Comparison of ENCODE assay signal across 9 cellular contexts in the genomic region with DNA sequence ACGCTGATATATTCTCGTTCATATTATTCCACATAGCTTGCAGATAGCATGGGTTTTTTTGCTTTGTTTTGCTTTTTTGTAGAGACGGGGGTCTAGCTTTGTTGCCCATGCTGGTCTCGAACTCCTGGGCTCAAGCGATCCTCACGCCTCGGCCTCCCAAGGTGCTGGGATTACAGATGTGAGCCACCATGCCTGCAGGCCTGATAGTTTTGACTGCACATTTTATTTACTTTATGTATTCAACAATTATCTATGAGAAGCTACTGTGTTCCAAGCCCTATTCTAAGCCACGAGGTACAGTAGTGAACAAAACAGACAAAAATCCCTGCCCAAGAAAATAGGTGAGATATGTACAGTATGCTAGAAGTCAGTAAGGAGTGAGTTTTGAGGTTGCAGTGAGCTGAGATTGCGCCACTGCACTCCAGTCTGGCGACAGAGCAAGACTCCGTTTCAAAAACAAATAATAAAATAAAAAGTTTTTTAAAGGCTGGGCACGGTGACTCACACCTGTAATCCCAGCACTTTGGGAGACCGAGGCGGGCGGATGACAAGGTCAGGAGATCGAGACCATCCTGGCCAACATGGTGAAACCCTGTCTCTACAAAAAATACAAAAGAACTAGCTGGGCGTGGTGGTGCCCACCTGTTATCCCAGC. TPM values are rescaled to one million over a fixed set of nuclear protein-coding genes. Genes with fewer than 3 reads are reported as not detected.
A peak's percentile ranks its signal among the peaks of the same experiment; 100 is the strongest.
DNase-seq lines count a peak whose midpoint lies in the region; ATAC-seq and TF ChIP-seq lines count a peak whose summit lies in the region.
"Not testable (repeated sequence)": the region's sequence is repeated elsewhere in the genome, so short reads cannot be mapped to it uniquely, and the experiment has no call there.
"Had no signal": no experiment of that assay in that cellular context is flagged by ENCODE, and none has a peak within 500 bp of the region (broad histone marks: within the 10 kb centered on the region; RNA-seq: fewer than 3 reads in every experiment).

No MANE protein-coding gene starts in this region.

- TF ChIP-seq RAD21 in neural cell (conservative IDR thresholded peaks at IDR 0.05) = not testable (repeated sequence)

- ATAC-seq in activated naive CD8-positive, alpha-beta T cell treated with anti-CD3 and anti-CD28 coated beads, Interleukin-2, amount 10 ng/mL, durations not matched to agents 7 days and 5 days (ENCODE audit: low read depth); effector memory CD8-positive, alpha-beta T cell (replicated peaks): not testable (repeated sequence)

- H3K27ac Mint-ChIP-seq in CD14-positive monocyte (peak overlapping the region; percentile 94 to 99 (median 97)), immature natural killer cell (peak overlapping the region in 5 of 6 donors; percentile 81 to 98 (median 93))
- H3K27ac Mint-ChIP-seq in activated naive CD8-positive, alpha-beta T cell treated with anti-CD3 and anti-CD28 coated beads, Interleukin-2, amount 10 ng/mL, durations not matched to agents 7 days and 5 days = peak overlapping the region; percentile 99
- peak overlapping the region; percentile 94 to 95 for H3K27ac Mint-ChIP-seq in effector memory CD8-positive, alpha-beta T cell

- not testable (repeated sequence) for H3K4me3 ChIP-seq in SU-DHL-6 (ENCODE audit: insufficient read depth, low read length, poor library complexity, severe bottlenecking)
- H3K4me3 ChIP-seq in neural cell (ENCODE audit: low read length) (peak overlapping the region; percentile 99), stomach smooth muscle (ENCODE audit: low read length in 2 of 2) (peak overlapping the region; percentile 60 to 90)

- not testable (repeated sequence) for TF ChIP-seq EP300 in neural cell (conservative IDR thresholded peaks at IDR 0.05; ENCODE audit: poor library complexity, severe bottlenecking)

- H3K36me3 ChIP-seq in KOPT-K1 (ENCODE audit: insufficient read depth, low read length) = peaks cover 23% of the 10 kb centered on the region
- peaks cover 25% of the 10 kb centered on the region for H3K36me3 ChIP-seq in SU-DHL-6 (ENCODE audit: low read length)
- H3K36me3 ChIP-seq in neural cell (ENCODE audit: insufficient read depth, low read length); stomach smooth muscle (ENCODE audit: control insufficient read depth in 2 of 2, insufficient read depth in 2 of 2, low read length in 2 of 2): not testable (repeated sequence)

- not testable (repeated sequence) for H3K27me3 ChIP-seq in SU-DHL-6 (ENCODE audit: low read length); neural cell (ENCODE audit: insufficient read depth, low read depth, low read length); stomach smooth muscle (ENCODE audit: control insufficient read depth in 1 of 2, insufficient read depth in 2 of 2, low read length in 2 of 2)

- peak overlapping the region; percentile 97 for H2AFZ ChIP-seq in SU-DHL-6 (ENCODE audit: low read depth, low read length, severe bottlenecking)
- not testable (repeated sequence) for H2AFZ ChIP-seq in neural cell (ENCODE audit: low read depth, low read length)

- H3K9me2 ChIP-seq in SU-DHL-6 (replicated peaks; ENCODE audit: insufficient read depth, low read length); neural cell (ENCODE audit: insufficient read depth, low read length): not testable (repeated sequence)

- POLR2A ChIA-PET in activated naive CD8-positive, alpha-beta T cell treated with anti-CD3 and anti-CD28 coated beads, Interleukin-2, amount 10 ng/mL, durations not matched to agents 7 days and 5 days (lab: Charles Lee) = interaction anchor here (0.7 to 3.5 kb wide), 3 partner anchors 23 to 42 kb away, joined by 4 to 54 read pairs (median 5); no protein-coding TSS in a partner anchor

- H3K9me3 ChIP-seq in KOPT-K1 (ENCODE audit: insufficient read depth, low read length, poor library complexity, severe bottlenecking); SU-DHL-6 (ENCODE audit: insufficient read depth, low read length); neural cell (ENCODE audit: low read length); stomach smooth muscle (ENCODE audit: control insufficient read depth in 2 of 2, low read length in 2 of 2): not testable (repeated sequence)

- TF ChIP-seq CTCF in CD14-positive monocyte (IDR thresholded peaks at IDR 0.05); SU-DHL-6 (IDR thresholded peaks at IDR 0.05; ENCODE audit: insufficient read depth, low read length, poor library complexity, severe bottlenecking); neural cell (IDR thresholded peaks at IDR 0.05; ENCODE audit: poor library complexity, severe bottlenecking): not testable (repeated sequence)

- H3K4me1 Mint-ChIP-seq in CD14-positive monocyte (peaks cover 58% of the 10 kb centered on the region), immature natural killer cell (peaks cover 30% of the 10 kb centered on the region in 2 donors)
- H3K4me1 Mint-ChIP-seq in activated naive CD8-positive, alpha-beta T cell treated with anti-CD3 and anti-CD28 coated beads, Interleukin-2, amount 10 ng/mL, durations not matched to agents 7 days and 5 days = peaks cover 42% of the 10 kb centered on the region
- H3K4me1 Mint-ChIP-seq in effector memory CD8-positive, alpha-beta T cell (ENCODE audit: low read depth in 2 of 2) = peaks cover 24 to 38% of the 10 kb centered on the region in 2 donors

- peaks cover 10 to 16% of the 10 kb centered on the region in 2 donors for H3K36me3 Mint-ChIP-seq in CD14-positive monocyte
- H3K36me3 Mint-ChIP-seq in activated naive CD8-positive, alpha-beta T cell treated with anti-CD3 and anti-CD28 coated beads, Interleukin-2, amount 10 ng/mL, durations not matched to agents 7 days and 5 days = peaks cover 18% of the 10 kb centered on the region
- H3K36me3 Mint-ChIP-seq in effector memory CD8-positive, alpha-beta T cell (ENCODE audit: insufficient read depth) = peaks cover 24% of the 10 kb centered on the region
- not testable (repeated sequence) for H3K36me3 Mint-ChIP-seq in immature natural killer cell

- intact Hi-C loops in CD14-positive monocyte (cut with micrococcal nuclease) = loop anchor here (2.0 to 5.0 kb wide), 3 partner anchors 32 to 41 kb away; no protein-coding TSS in a partner anchor

- H3K4me3 Mint-ChIP-seq in CD14-positive monocyte = peak overlapping the region; percentile 82 to 87
- H3K4me3 Mint-ChIP-seq in activated naive CD8-positive, alpha-beta T cell treated with anti-CD3 and anti-CD28 coated beads, Interleukin-2, amount 10 ng/mL, durations not matched to agents 7 days and 5 days = peak overlapping the region; percentile 92
- peak overlapping the region; percentile 94 to 96 for H3K4me3 Mint-ChIP-seq in effector memory CD8-positive, alpha-beta T cell
- H3K4me3 Mint-ChIP-seq in immature natural killer cell = peak overlapping the region; percentile 84 to 96 (median 88)

- H3K79me2 ChIP-seq in SU-DHL-6 (ENCODE audit: insufficient read depth, low read length) = peaks cover 37% of the 10 kb centered on the region
- peaks cover 32% of the 10 kb centered on the region for H3K79me2 ChIP-seq in neural cell (replicated peaks; ENCODE audit: insufficient read depth, low read length)

- H3K9me3 Mint-ChIP-seq in CD14-positive monocyte; activated naive CD8-positive, alpha-beta T cell treated with anti-CD3 and anti-CD28 coated beads, Interleukin-2, amount 10 ng/mL, durations not matched to agents 7 days and 5 days; effector memory CD8-positive, alpha-beta T cell; immature natural killer cell: not testable (repeated sequence)

- not testable (repeated sequence) for DNase-seq in CD14-positive monocyte (ENCODE audit: low spot score); activated naive CD8-positive, alpha-beta T cell treated with anti-CD3 and anti-CD28 coated beads, Interleukin-2, amount 10 ng/mL, durations not matched to agents 7 days and 5 days; effector memory CD8-positive, alpha-beta T cell; immature natural killer cell

- H3K9ac ChIP-seq in SU-DHL-6 (ENCODE audit: low read length) = peak overlapping the region; percentile 99
- peak overlapping the region; percentile 100 for H3K9ac ChIP-seq in neural cell (ENCODE audit: low read length)
- H3K9ac ChIP-seq in stomach smooth muscle (ENCODE audit: low read length in 2 of 2) = peak overlapping the region; percentile 87 to 89

- not testable (repeated sequence) for H3F3A ChIP-seq in SU-DHL-6 (ENCODE audit: insufficient read depth)
- peaks cover 10% of the 10 kb centered on the region for H3F3A ChIP-seq in neural cell (ENCODE audit: insufficient read depth, low read length, poor library complexity, severe bottlenecking)

- peaks cover 21% of the 10 kb centered on the region for H3K4me1 ChIP-seq in stomach smooth muscle (ENCODE audit: control insufficient read depth, insufficient read depth, low read length)

- H3K27me3 Mint-ChIP-seq in CD14-positive monocyte (ENCODE audit: low read depth in 3 of 3); activated naive CD8-positive, alpha-beta T cell treated with anti-CD3 and anti-CD28 coated beads, Interleukin-2, amount 10 ng/mL, durations not matched to agents 7 days and 5 days; effector memory CD8-positive, alpha-beta T cell: not testable (repeated sequence)
- H3K27me3 Mint-ChIP-seq in immature natural killer cell (ENCODE audit: low read depth in 3 of 3) = peaks cover 7 to 13% (median 10%) of the 10 kb centered on the region in 3 donors

- peak overlapping the region; percentile 79 for H3K4me2 ChIP-seq in SU-DHL-6 (ENCODE audit: low read depth, low read length, poor library complexity, severe bottlenecking)
- H3K4me2 ChIP-seq in neural cell (ENCODE audit: low read length) = not testable (repeated sequence)

- H3K27ac ChIP-seq in KOPT-K1 (ENCODE audit: low read depth, low read length, poor library complexity, severe bottlenecking) (peak overlapping the region; percentile 81), neural cell (ENCODE audit: low read length) (peak overlapping the region; percentile 99), stomach smooth muscle (ENCODE audit: low read length) (peak overlapping the region; percentile 95)
- H3K27ac ChIP-seq in SU-DHL-6 (ENCODE audit: low read depth, low read length) = not testable (repeated sequence)

- H4K20me1 ChIP-seq in SU-DHL-6 (ENCODE audit: low read depth, low read length) (peaks cover 23% of the 10 kb centered on the region), neural cell (ENCODE audit: insufficient read depth) (peaks cover 11% of the 10 kb centered on the region)

RNA-seq across cellular contexts. Expression of a gene that starts 1.3 kb away (rescaled TPM):
- polyA plus RNA-seq in CD14-positive monocyte (10 to 100 TPM in 1 of 2 donors, 1 to 10 TPM in 1; 6.9 to 12.2 TPM), immature natural killer cell (1 to 10 TPM; 1.1 to 3.2 (median 1.4) TPM), neural cell (276 and 284 TPM in 2 replicates)
- total RNA-seq in activated naive CD8-positive, alpha-beta T cell treated with anti-CD3 and anti-CD28 coated beads, Interleukin-2, amount 10 ng/mL, durations not matched to agents 7 days and 5 days = 10 to 100 TPM; 62.7 to 66.5 TPM
- 511 and 557 TPM in 2 replicates for polyA minus RNA-seq in neural cell

RNA-seq across cellular contexts. Expression of a gene that starts 49.4 kb away (rescaled TPM):
- polyA plus RNA-seq in CD14-positive monocyte (under 1 TPM; 0.48 to 0.56 TPM), immature natural killer cell (under 1 TPM in 2 of 3 donors, not detected in 1; 0.46 to 0.66 TPM), neural cell (2.5 TPM in 1 of 2 replicates, not detected in the other)
- under 1 TPM; 0.34 to 0.42 TPM for total RNA-seq in activated naive CD8-positive, alpha-beta T cell treated with anti-CD3 and anti-CD28 coated beads, Interleukin-2, amount 10 ng/mL, durations not matched to agents 7 days and 5 days
- polyA minus RNA-seq in neural cell = 1.2 and 1.3 TPM in 2 replicates
- total RNA-seq: mononuclear cell had no signal

RNA-seq across cellular contexts. Expression of a gene that starts 57.6 kb away (rescaled TPM):
- polyA plus RNA-seq in CD14-positive monocyte (1 to 10 TPM; 8.3 to 8.9 TPM), immature natural killer cell (10 to 100 TPM; 11.2 to 49.8 (median 34.6) TPM), neural cell (1.4 and 1.8 TPM in 2 replicates)
- total RNA-seq in activated naive CD8-positive, alpha-beta T cell treated with anti-CD3 and anti-CD28 coated beads, Interleukin-2, amount 10 ng/mL, durations not matched to agents 7 days and 5 days = 10 to 100 TPM; 43.3 to 47.9 TPM
- polyA minus RNA-seq in neural cell = 0.69 TPM in 1 of 2 replicates, not detected in the other

Comparison
In these comparisons a context has a peak if more than half of its experiments do, and no peak if none do; other contexts are left out.
1. RNA of a gene that starts 1.3 kb away (polyA plus RNA-seq): 276 to 284 TPM in neural cell; 6.9 to 12.2 TPM in CD14-positive monocyte and 1.1 to 3.2 TPM in immature natural killer cell; every median in the first group is over 10 times any median in the second.
2. Peak in every context shown above with its lines, with median percentiles within 50 percentile points of each other: H3K27ac Mint-ChIP-seq, H3K4me3 Mint-ChIP-seq and H3K9ac ChIP-seq.